In the genomic region with DNA sequence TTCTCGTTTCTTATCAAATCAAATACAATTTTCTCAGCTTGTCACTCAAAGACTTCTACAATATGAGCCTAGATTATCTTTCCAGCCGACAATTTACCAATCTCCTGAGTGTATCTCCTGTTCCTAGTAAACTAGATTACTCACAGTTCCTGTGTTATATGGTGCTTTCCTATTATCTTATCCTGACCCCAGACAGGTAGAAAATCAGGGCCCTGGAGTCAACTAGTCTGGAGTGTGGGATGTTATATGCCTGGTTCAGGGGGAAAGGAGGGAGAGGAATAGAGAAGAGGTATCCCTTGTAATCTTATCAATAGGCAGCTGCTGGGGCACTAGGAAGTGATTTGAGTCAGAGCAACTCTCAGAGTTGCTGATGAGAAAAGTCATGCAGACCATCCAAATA, we compare ENCODE assay signal across 1 cellular context.
TF ChIP-seq lines count a peak whose summit lies in the region.

No MANE protein-coding gene starts in this region.

TF ChIP-seq in GM12878, 131 proteins besides CTCF, POLR2A, EP300 and RAD21:
- TF ChIP-seq, protein P1, sequence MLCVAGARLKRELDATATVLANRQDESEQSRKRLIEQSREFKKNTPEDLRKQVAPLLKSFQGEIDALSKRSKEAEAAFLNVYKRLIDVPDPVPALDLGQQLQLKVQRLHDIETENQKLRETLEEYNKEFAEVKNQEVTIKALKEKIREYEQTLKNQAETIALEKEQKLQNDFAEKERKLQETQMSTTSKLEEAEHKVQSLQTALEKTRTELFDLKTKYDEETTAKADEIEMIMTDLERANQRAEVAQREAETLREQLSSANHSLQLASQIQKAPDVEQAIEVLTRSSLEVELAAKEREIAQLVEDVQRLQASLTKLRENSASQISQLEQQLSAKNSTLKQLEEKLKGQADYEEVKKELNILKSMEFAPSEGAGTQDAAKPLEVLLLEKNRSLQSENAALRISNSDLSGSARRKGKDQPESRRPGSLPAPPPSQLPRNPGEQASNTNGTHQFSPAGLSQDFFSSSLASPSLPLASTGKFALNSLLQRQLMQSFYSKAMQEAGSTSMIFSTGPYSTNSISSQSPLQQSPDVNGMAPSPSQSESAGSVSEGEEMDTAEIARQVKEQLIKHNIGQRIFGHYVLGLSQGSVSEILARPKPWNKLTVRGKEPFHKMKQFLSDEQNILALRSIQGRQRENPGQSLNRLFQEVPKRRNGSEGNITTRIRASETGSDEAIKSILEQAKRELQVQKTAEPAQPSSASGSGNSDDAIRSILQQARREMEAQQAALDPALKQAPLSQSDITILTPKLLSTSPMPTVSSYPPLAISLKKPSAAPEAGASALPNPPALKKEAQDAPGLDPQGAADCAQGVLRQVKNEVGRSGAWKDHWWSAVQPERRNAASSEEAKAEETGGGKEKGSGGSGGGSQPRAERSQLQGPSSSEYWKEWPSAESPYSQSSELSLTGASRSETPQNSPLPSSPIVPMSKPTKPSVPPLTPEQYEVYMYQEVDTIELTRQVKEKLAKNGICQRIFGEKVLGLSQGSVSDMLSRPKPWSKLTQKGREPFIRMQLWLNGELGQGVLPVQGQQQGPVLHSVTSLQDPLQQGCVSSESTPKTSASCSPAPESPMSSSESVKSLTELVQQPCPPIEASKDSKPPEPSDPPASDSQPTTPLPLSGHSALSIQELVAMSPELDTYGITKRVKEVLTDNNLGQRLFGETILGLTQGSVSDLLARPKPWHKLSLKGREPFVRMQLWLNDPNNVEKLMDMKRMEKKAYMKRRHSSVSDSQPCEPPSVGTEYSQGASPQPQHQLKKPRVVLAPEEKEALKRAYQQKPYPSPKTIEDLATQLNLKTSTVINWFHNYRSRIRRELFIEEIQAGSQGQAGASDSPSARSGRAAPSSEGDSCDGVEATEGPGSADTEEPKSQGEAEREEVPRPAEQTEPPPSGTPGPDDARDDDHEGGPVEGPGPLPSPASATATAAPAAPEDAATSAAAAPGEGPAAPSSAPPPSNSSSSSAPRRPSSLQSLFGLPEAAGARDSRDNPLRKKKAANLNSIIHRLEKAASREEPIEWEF (IDR thresholded peaks at IDR 0.05; ENCODE audit: insufficient replicate concordance, low read depth, low read length), result no peak
- TF ChIP-seq POLR2AphosphoS5 (IDR thresholded peaks at IDR 0.05; ENCODE audit: low read length) (no peak), SMAD1 (IDR thresholded peaks at IDR 0.05; ENCODE audit: low read depth, partially characterized antibody) (no peak), GABPA (IDR thresholded peaks at IDR 0.05; ENCODE audit: low read depth) (no peak), KLF5 (IDR thresholded peaks at IDR 0.05; ENCODE audit: partially characterized antibody) (no peak), MEF2A (IDR thresholded peaks at IDR 0.05; ENCODE audit: insufficient read depth, low read depth, low read length) (no peak), CHD1 (IDR thresholded peaks at IDR 0.05; ENCODE audit: low read depth, low read length) (no peak), FOXM1 (IDR thresholded peaks at IDR 0.05; ENCODE audit: low read depth, low read length) (no peak)
- TF ChIP-seq, protein P2, sequence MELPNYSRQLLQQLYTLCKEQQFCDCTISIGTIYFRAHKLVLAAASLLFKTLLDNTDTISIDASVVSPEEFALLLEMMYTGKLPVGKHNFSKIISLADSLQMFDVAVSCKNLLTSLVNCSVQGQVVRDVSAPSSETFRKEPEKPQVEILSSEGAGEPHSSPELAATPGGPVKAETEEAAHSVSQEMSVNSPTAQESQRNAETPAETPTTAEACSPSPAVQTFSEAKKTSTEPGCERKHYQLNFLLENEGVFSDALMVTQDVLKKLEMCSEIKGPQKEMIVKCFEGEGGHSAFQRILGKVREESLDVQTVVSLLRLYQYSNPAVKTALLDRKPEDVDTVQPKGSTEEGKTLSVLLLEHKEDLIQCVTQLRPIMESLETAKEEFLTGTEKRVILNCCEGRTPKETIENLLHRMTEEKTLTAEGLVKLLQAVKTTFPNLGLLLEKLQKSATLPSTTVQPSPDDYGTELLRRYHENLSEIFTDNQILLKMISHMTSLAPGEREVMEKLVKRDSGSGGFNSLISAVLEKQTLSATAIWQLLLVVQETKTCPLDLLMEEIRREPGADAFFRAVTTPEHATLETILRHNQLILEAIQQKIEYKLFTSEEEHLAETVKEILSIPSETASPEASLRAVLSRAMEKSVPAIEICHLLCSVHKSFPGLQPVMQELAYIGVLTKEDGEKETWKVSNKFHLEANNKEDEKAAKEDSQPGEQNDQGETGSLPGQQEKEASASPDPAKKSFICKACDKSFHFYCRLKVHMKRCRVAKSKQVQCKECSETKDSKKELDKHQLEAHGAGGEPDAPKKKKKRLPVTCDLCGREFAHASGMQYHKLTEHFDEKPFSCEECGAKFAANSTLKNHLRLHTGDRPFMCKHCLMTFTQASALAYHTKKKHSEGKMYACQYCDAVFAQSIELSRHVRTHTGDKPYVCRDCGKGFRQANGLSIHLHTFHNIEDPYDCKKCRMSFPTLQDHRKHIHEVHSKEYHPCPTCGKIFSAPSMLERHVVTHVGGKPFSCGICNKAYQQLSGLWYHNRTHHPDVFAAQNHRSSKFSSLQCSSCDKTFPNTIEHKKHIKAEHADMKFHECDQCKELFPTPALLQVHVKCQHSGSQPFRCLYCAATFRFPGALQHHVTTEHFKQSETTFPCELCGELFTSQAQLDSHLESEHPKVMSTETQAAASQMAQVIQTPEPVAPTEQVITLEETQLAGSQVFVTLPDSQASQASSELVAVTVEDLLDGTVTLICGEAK (IDR thresholded peaks at IDR 0.05; ENCODE audit: borderline replicate concordance), result no peak
- TF ChIP-seq, protein P3, sequence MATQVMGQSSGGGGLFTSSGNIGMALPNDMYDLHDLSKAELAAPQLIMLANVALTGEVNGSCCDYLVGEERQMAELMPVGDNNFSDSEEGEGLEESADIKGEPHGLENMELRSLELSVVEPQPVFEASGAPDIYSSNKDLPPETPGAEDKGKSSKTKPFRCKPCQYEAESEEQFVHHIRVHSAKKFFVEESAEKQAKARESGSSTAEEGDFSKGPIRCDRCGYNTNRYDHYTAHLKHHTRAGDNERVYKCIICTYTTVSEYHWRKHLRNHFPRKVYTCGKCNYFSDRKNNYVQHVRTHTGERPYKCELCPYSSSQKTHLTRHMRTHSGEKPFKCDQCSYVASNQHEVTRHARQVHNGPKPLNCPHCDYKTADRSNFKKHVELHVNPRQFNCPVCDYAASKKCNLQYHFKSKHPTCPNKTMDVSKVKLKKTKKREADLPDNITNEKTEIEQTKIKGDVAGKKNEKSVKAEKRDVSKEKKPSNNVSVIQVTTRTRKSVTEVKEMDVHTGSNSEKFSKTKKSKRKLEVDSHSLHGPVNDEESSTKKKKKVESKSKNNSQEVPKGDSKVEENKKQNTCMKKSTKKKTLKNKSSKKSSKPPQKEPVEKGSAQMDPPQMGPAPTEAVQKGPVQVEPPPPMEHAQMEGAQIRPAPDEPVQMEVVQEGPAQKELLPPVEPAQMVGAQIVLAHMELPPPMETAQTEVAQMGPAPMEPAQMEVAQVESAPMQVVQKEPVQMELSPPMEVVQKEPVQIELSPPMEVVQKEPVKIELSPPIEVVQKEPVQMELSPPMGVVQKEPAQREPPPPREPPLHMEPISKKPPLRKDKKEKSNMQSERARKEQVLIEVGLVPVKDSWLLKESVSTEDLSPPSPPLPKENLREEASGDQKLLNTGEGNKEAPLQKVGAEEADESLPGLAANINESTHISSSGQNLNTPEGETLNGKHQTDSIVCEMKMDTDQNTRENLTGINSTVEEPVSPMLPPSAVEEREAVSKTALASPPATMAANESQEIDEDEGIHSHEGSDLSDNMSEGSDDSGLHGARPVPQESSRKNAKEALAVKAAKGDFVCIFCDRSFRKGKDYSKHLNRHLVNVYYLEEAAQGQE (IDR thresholded peaks at IDR 0.05; ENCODE audit: low read depth, low read length), result no peak
- TF ChIP-seq, protein P4, sequence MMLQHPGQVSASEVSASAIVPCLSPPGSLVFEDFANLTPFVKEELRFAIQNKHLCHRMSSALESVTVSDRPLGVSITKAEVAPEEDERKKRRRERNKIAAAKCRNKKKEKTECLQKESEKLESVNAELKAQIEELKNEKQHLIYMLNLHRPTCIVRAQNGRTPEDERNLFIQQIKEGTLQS (IDR thresholded peaks at IDR 0.05; ENCODE audit: borderline replicate concordance, extremely low read depth, low read depth, low read length), result no peak
